Comparison of ENCODE assay signal across 1 cellular context in the genomic region with DNA sequence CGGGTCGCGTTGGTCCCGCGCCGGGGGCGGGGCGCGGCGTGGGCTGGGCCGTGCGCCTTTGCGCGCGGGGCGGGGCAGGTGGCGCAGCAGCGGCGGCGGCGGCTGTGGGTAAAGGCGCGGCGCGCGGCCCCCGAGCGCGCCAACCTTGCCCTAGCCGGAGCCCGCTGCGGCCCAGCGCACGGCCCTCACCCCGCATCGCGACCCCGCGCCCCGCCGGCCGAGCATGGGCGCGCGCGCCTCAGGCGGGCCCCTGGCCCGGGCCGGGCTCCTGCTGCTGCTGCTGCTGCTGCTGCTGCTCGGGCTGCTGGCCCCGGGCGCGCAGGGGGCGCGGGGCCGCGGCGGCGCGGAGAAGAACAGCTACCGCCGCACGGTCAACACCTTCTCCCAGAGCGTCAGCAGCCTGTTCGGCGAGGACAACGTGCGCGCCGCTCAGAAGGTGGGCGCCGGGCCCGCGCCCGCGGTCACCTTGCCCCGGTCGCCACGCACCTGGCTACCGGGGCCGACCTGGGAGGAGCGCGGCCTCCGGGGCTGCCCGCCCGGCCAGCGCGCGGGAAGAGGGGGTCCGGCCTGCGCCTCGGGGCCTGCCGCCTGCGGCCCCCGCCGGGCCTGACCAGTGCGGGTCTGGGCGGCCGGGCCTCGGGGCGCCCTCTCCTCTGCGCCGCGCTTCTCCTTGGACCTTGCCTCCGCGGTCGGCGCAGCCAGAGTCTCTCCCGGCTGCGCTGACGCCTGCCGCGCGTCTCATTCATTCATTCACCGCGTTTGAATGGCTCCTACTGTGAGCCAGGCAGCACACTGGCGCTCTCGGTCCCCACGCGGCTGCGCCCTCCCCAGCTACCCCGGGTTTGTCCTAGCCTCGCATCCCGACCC.
TF ChIP-seq lines count a peak whose summit lies in the region.

A gene with protein sequence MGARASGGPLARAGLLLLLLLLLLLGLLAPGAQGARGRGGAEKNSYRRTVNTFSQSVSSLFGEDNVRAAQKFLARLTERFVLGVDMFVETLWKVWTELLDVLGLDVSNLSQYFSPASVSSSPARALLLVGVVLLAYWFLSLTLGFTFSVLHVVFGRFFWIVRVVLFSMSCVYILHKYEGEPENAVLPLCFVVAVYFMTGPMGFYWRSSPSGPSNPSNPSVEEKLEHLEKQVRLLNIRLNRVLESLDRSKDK (plus strand): TSS at position 78 of the 867 bp plus-strand sequence. CDS start 146 bp downstream, at position 224.

TF ChIP-seq in IMR-90, 13 proteins besides CTCF, POLR2A, EP300 and RAD21:
- peak; percentile 37; the same call in 1 of the 2 replicates for TF ChIP-seq MAZ (IDR thresholded peaks at IDR 0.05; ENCODE audit: borderline replicate concordance, low read depth, low read length)
- TF ChIP-seq CEBPB (IDR thresholded peaks at IDR 0.05; ENCODE audit: low read depth, low read length): no peak
- TF ChIP-seq RFX5 (IDR thresholded peaks at IDR 0.05; ENCODE audit: low read depth, low read length): no peak
